Comparison of ENCODE assay signal across 18 cellular contexts in the genomic region with DNA sequence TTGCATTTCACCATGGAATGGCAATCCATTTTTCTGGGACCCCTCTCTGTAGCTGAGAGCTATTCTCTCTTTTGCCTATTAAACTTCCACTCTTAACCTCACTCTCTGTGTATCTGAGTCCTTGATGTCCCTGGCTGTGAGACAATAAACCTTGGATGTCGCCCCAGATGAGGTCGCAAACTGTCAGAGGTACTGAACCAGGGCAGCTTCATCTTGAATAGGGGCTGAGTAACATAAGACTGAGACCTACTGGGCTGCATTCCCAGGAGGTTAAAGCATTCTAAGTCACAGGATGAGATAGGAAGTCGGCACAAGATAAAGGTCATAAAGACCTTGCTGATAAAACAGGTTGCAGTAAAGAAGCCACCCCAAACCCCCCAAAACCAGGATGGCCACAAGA.
DNase-seq lines count a peak whose midpoint lies in the region; ATAC-seq and TF ChIP-seq lines count a peak whose summit lies in the region.
"Had no signal": no experiment of that assay in that cellular context is flagged by ENCODE, and none has a peak within 500 bp of the region (broad histone marks: within the 10 kb centered on the region; RNA-seq: fewer than 3 reads in every experiment).

No MANE protein-coding gene starts in this region.

- H3K9me3 ChIP-seq in Caco-2, result no peaks in the 10 kb centered on the region
- H3K9me3 ChIP-seq: neutrophil had no signal

- no peaks in the 10 kb centered on the region for H3K36me3 ChIP-seq in Caco-2 (ENCODE audit: control insufficient read depth, insufficient read depth, low read length)
- H3K36me3 ChIP-seq: neutrophil had no signal

- BruUV-seq in Caco-2 (replicated peaks; lab: Mats Ljungman, UMichigan), result no TSS peak

- H3K27ac Mint-ChIP-seq in Caco-2 (ENCODE audit: unreplicated experiment), result peak overlapping the region; percentile 60
- H3K27ac Mint-ChIP-seq: activated naive CD8-positive, alpha-beta T cell; stimulated activated effector memory CD8-positive, alpha-beta T cell treated with anti-CD3 and anti-CD28 coated beads, Interleukin-12 subunit alpha, Interleukin-12 subunit beta, amount 100 ng/mL, for 72 hours; type B pancreatic cell had no signal

- peaks cover 70% of the 10 kb centered on the region for H3K4me1 Mint-ChIP-seq in Caco-2 (ENCODE audit: low read depth, unreplicated experiment)

- intact Hi-C loops in Caco-2 (cut with micrococcal nuclease; ENCODE audit: unreplicated experiment), result no loop called here

- peak overlapping the region; percentile 8 for H3K4me3 Mint-ChIP-seq in Caco-2 (ENCODE audit: unreplicated experiment)
- H3K4me3 Mint-ChIP-seq: activated naive CD8-positive, alpha-beta T cell; CD8-positive, alpha-beta memory T cell; stimulated activated effector memory CD8-positive, alpha-beta T cell treated with anti-CD3 and anti-CD28 coated beads, Interleukin-12 subunit alpha, Interleukin-12 subunit beta, amount 100 ng/mL, for 72 hours; type B pancreatic cell had no signal

- peaks cover 16% of the 10 kb centered on the region for H3K9me3 Mint-ChIP-seq in Caco-2 (ENCODE audit: unreplicated experiment)
- H3K9me3 Mint-ChIP-seq: CD8-positive, alpha-beta memory T cell; stimulated activated effector memory CD8-positive, alpha-beta T cell treated with anti-CD3 and anti-CD28 coated beads, Interleukin-12 subunit alpha, Interleukin-12 subunit beta, amount 100 ng/mL, for 72 hours; type B pancreatic cell had no signal

- no peak for ATAC-seq in GM18867 (IDR thresholded peaks at IDR 0.05; ENCODE audit: unreplicated experiment)
- ATAC-seq: stimulated activated effector memory CD8-positive, alpha-beta T cell treated with anti-CD3 and anti-CD28 coated beads, Interleukin-12 subunit alpha, Interleukin-12 subunit beta, amount 100 ng/mL, for 72 hours had no signal

- no peak overlapping the region for H3K4me3 ChIP-seq in Caco-2 (ENCODE audit: low read depth, low read length)
- H3K4me3 ChIP-seq in fibroblast of mammary gland (ENCODE audit: control insufficient read depth, low read depth, low read length), result no peak overlapping the region

- CTCF ChIA-PET in Caco-2 (lab: Charles Lee), result no interaction called here

- peaks cover 51% of the 10 kb centered on the region for H3K4me1 ChIP-seq in Caco-2

- no peaks in the 10 kb centered on the region for H3K27me3 ChIP-seq in Caco-2 (replicated peaks; ENCODE audit: control insufficient read depth, insufficient read depth, low read length)
- H3K27me3 ChIP-seq: neutrophil had no signal

- H3K27me3 Mint-ChIP-seq in Caco-2 (ENCODE audit: insufficient read depth, unreplicated experiment), result no peaks in the 10 kb centered on the region
- H3K27me3 Mint-ChIP-seq: activated naive CD8-positive, alpha-beta T cell; CD8-positive, alpha-beta memory T cell; type B pancreatic cell had no signal

- peak; percentile 44 to 56 for DNase-seq in Caco-2
- peak; percentile 21 for DNase-seq in NCI-H2029 (lab: John Stamatoyannopoulos, UW)
- DNase-seq in fibroblast of mammary gland (ENCODE audit: low read depth), result peak; percentile 19
- peak; percentile 40 for DNase-seq in kidney tubule cell (ENCODE audit: low spot score)
- DNase-seq in DMS53 (lab: John Stamatoyannopoulos, UW), result no peak
- no peak for DNase-seq in NCI-H1436 (lab: John Stamatoyannopoulos, UW)
- DNase-seq in central memory CD4-positive, alpha-beta T cell, result no peak
- DNase-seq: activated CD4-positive, alpha-beta T cell treated with anti-CD3 and anti-CD28 coated beads for 48 hours; activated T-cell treated with anti-CD3 and anti-CD28 coated beads for 4 hours; CD8-positive, alpha-beta memory T cell; GDM1; NCI-H2171; T1000 had no signal

- TF ChIP-seq CTCF in Caco-2 (IDR thresholded peaks at IDR 0.05; ENCODE audit: insufficient read depth in 1 of 2, low read depth in 1 of 2, low read length in 1 of 2, severe bottlenecking in 1 of 2, unreplicated experiment in 1 of 2) (no peak), fibroblast of mammary gland (conservative IDR thresholded peaks at IDR 0.05; ENCODE audit: control insufficient read depth, insufficient read depth, low read depth, low read length) (no peak)

- POLR2A ChIA-PET in Caco-2 (lab: Charles Lee), result interaction anchor here (0.5 kb wide), 1 partner anchor 197 kb away, joined by 9 read pairs; no protein-coding TSS in a partner anchor

- H3K36me3 Mint-ChIP-seq in Caco-2 (ENCODE audit: insufficient read depth, unreplicated experiment), result peaks cover 51% of the 10 kb centered on the region

Comparison
In these comparisons a context has a peak if more than half of its experiments do, and no peak if none do; other contexts are left out.
1. DNase-seq: peak in Caco-2 (2 of 2), NCI-H2029 (single experiment), fibroblast of mammary gland (single experiment) and kidney tubule cell (single experiment); none in DMS53 (single experiment), NCI-H1436 (single experiment) and central memory CD4-positive, alpha-beta T cell (single experiment).